ENCODE assay signal across 16 cellular contexts in genomic region chr11:130213979-130214281, GRCh38. TPM values are rescaled to one million over a fixed set of nuclear protein-coding genes. Genes with fewer than 3 reads are reported as not detected.
"Had no signal": no experiment of that assay in that cellular context is flagged by ENCODE, and none has a peak within 500 bp of the region (broad histone marks: within the 10 kb centered on the region; RNA-seq: fewer than 3 reads in every experiment).

No MANE protein-coding gene starts in this region.

- H3K27ac Mint-ChIP-seq: activated naive CD8-positive, alpha-beta T cell; brain; dendritic cell treated with granulocyte-macrophage colony-stimulating factor and Interleukin-4, amounts not matched to agents 40 ng/mL and 50 ng/mL, for 4 days; effector memory CD8-positive, alpha-beta T cell; natural killer cell; stimulated activated naive CD8-positive, alpha-beta T cell treated with anti-CD3 and anti-CD28 coated beads, Interleukin-15, Interleukin-2, amounts not matched to agents 100 ng/mL and 50 ng/mL, for 24 hours had no signal

- H3K36me3 Mint-ChIP-seq: activated naive CD8-positive, alpha-beta T cell; brain; natural killer cell had no signal

- H3K9me3 Mint-ChIP-seq: dendritic cell treated with granulocyte-macrophage colony-stimulating factor and Interleukin-4, amounts not matched to agents 40 ng/mL and 50 ng/mL, for 4 days; effector memory CD8-positive, alpha-beta T cell; natural killer cell; stimulated activated naive CD8-positive, alpha-beta T cell treated with anti-CD3 and anti-CD28 coated beads, Interleukin-15, Interleukin-2, amounts not matched to agents 100 ng/mL and 50 ng/mL, for 24 hours had no signal

- H3K27me3 Mint-ChIP-seq: stimulated activated naive CD8-positive, alpha-beta T cell treated with anti-CD3 and anti-CD28 coated beads, Interleukin-15, Interleukin-2, amounts not matched to agents 100 ng/mL and 50 ng/mL, for 24 hours had no signal

- DNase-seq: activated CD4-positive, alpha-beta T cell treated with anti-CD3 and anti-CD28 coated beads for 48 hours; activated effector memory CD4-positive, alpha-beta T cell treated with Interleukin-2 at 50 U/mL for 16 hours; effector memory CD8-positive, alpha-beta T cell; natural killer cell; occipital lobe; T1000 had no signal

- H3K4me3 ChIP-seq: lower lobe of right lung, mucosa of descending colon, testis, vagina had no signal

- H3K4me1 Mint-ChIP-seq: natural killer cell had no signal

- H3K27me3 ChIP-seq: testis, vagina had no signal

- ATAC-seq: mucosa of descending colon had no signal

- H3K9me3 ChIP-seq: gastroesophageal sphincter, lower lobe of right lung, mucosa of descending colon, testis, vagina had no signal

- H3K27ac ChIP-seq: epithelial cell of prostate, gastroesophageal sphincter, lower lobe of right lung, testis, vagina had no signal

- H3K4me3 Mint-ChIP-seq: activated naive CD8-positive, alpha-beta T cell; brain; dendritic cell treated with granulocyte-macrophage colony-stimulating factor and Interleukin-4, amounts not matched to agents 40 ng/mL and 50 ng/mL, for 4 days; natural killer cell; stimulated activated naive CD8-positive, alpha-beta T cell treated with anti-CD3 and anti-CD28 coated beads, Interleukin-15, Interleukin-2, amounts not matched to agents 100 ng/mL and 50 ng/mL, for 24 hours had no signal

- H3K4me1 ChIP-seq: vagina had no signal

- H3K36me3 ChIP-seq: gastroesophageal sphincter, vagina had no signal

RNA-seq across cellular contexts. Expression of gene ST14, which starts 54.3 kb away (rescaled TPM):
- total RNA-seq: occipital lobe had no signal
